Comparison of ENCODE assay signal across 8 cellular contexts in the genomic region with DNA sequence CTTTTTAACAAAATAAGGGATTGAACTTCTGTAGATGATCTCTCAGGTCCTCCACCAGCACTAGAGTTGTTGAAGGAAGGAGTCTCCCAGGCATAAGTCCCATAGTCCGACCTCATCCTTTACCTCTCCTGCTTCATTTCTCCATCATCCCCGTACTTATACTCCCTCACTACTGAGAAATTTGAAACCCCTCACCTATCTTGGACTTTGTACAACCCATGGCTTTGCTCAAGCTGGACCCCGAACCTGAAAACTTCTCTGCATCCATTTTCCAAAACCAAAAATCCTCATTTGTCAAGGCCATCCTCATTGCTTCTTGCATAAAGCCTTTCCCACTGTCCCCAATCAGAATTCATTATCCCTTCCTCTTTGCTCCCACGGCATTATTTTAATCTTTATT. TPM values are rescaled to one million over a fixed set of nuclear protein-coding genes. Genes with fewer than 3 reads are reported as not detected.
DNase-seq lines count a peak whose midpoint lies in the region; ATAC-seq and TF ChIP-seq lines count a peak whose summit lies in the region.

No MANE protein-coding gene starts in this region.

- H3K9ac ChIP-seq in SK-N-SH, result peak overlapping the region; percentile 81

- ATAC-seq in SK-N-SH treated with all-trans-retinoic acid at 6 μM for 48 hours (no peak), GM19328 (IDR thresholded peaks at IDR 0.05; ENCODE audit: unreplicated experiment) (no peak)

- no peaks in the 10 kb centered on the region for H3K9me3 Mint-ChIP-seq in activated naive CD8-positive, alpha-beta T cell (ENCODE audit: low read depth)
- H3K9me3 Mint-ChIP-seq in immature natural killer cell, result no peaks in the 10 kb centered on the region

- H3K4me1 Mint-ChIP-seq in activated naive CD8-positive, alpha-beta T cell (ENCODE audit: low read depth), result peaks cover 13% of the 10 kb centered on the region
- peaks cover 15 to 21% of the 10 kb centered on the region in 2 donors for H3K4me1 Mint-ChIP-seq in immature natural killer cell

- H3F3A ChIP-seq in SK-N-SH (replicated peaks; ENCODE audit: insufficient read depth), result peaks cover 12% of the 10 kb centered on the region

- peaks cover 8% of the 10 kb centered on the region for H3K36me3 Mint-ChIP-seq in activated naive CD8-positive, alpha-beta T cell
- peaks cover 8 to 17% (median 17%) of the 10 kb centered on the region in 3 donors for H3K36me3 Mint-ChIP-seq in immature natural killer cell

- H3K9me2 ChIP-seq in SK-N-SH, result no peaks in the 10 kb centered on the region

- POLR2A ChIA-PET in SK-N-SH (lab: Yijun Ruan, JAX), result no interaction called here

- TF ChIP-seq CTCF in SK-N-SH (IDR thresholded peaks at IDR 0.05), result no peak

- peaks cover 0 to 11% of the 10 kb centered on the region in 2 experiments; a peak in 1 of 4 replicates for H3K4me1 ChIP-seq in SK-N-SH (ENCODE audit: control insufficient read depth in 1 of 2, insufficient read depth in 2 of 2, low read depth in 1 of 2, low read length in 1 of 2)

- no peaks in the 10 kb centered on the region for H3K9me3 ChIP-seq in SK-N-SH

- H3K27me3 Mint-ChIP-seq in activated naive CD8-positive, alpha-beta T cell, result no peaks in the 10 kb centered on the region
- H3K27me3 Mint-ChIP-seq in immature natural killer cell (ENCODE audit: low read depth in 3 of 3), result peaks cover 6 to 7% (median 6%) of the 10 kb centered on the region in 3 donors

- TF ChIP-seq EP300 in SK-N-SH (IDR thresholded peaks at IDR 0.05; ENCODE audit: borderline replicate concordance in 1 of 2, low read depth in 1 of 2, low read length in 1 of 2), result no peak

- no peaks in the 10 kb centered on the region for H3K27me3 ChIP-seq in SK-N-SH (ENCODE audit: insufficient read depth)

- peaks cover 0 to 13% of the 10 kb centered on the region in 2 experiments for H3K36me3 ChIP-seq in SK-N-SH (replicated peaks in 1 of 2; ENCODE audit: control insufficient read depth in 1 of 2, insufficient read depth in 2 of 2, low read length in 1 of 2)

- peak overlapping the region; percentile 69 to 75 for H3K4me3 ChIP-seq in SK-N-SH (ENCODE audit: low read depth in 2 of 2, low read length in 1 of 2)

- H3K27ac Mint-ChIP-seq in activated naive CD8-positive, alpha-beta T cell, result peak overlapping the region; percentile 96
- peak overlapping the region; percentile 70 to 99 (median 96) for H3K27ac Mint-ChIP-seq in immature natural killer cell

- TF ChIP-seq RAD21 in SK-N-SH (IDR thresholded peaks at IDR 0.05; ENCODE audit: low read length), result no peak

- CTCF ChIA-PET in SK-N-SH (lab: Yijun Ruan, JAX), result interaction anchor here (5.8 to 14.9 kb wide), 3 partner anchors 13 to 104 kb away, joined by 35 to 205 read pairs (median 104); a partner anchor contains a TSS

- peak overlapping the region; percentile 91 for H3K4me3 Mint-ChIP-seq in activated naive CD8-positive, alpha-beta T cell
- H3K4me3 Mint-ChIP-seq in immature natural killer cell, result peak overlapping the region; percentile 93 to 98 (median 97)

- no peaks in the 10 kb centered on the region for H4K20me1 ChIP-seq in SK-N-SH (ENCODE audit: insufficient read depth)

- H2AFZ ChIP-seq in SK-N-SH (ENCODE audit: low read depth), result peak overlapping the region; percentile 78; the same call in 1 of the 2 replicates

- H3K27ac ChIP-seq in SK-N-SH (ENCODE audit: low read depth in 2 of 2, low read length in 1 of 2) (peak overlapping the region; percentile 90 to 99; a peak in 3 of 4 replicates), substantia nigra (ENCODE audit: low read depth, low read length, poor library complexity, severe bottlenecking) (peak overlapping the region; percentile 98)

- H3K4me2 ChIP-seq in SK-N-SH, result peak overlapping the region; percentile 97

- 71% methylated on average over 4 of the region's 4 CpGs for WGBS in SK-N-SH (ENCODE audit: low lambda C conversion rate)

- DNase-seq in SK-N-SH (no peak), immature natural killer cell (no peak), substantia nigra (lab: John Stamatoyannopoulos, UW) (no peak), SIG-M5 treated with dmso at 0.1 percent for 504 hours (lab: John Stamatoyannopoulos, UW; ENCODE audit: unreplicated experiment) (no peak)
- no peak for DNase-seq in effector CD8-positive, alpha-beta T cell (lab: John Stamatoyannopoulos, UW)

- H3K79me2 ChIP-seq in SK-N-SH (ENCODE audit: insufficient read depth), result peaks cover 2% of the 10 kb centered on the region; the same call in 1 of the 2 replicates

TF ChIP-seq in SK-N-SH, 30 proteins besides CTCF, POLR2A, EP300 and RAD21:
- no peak for TF ChIP-seq TEAD4 (IDR thresholded peaks at IDR 0.05; ENCODE audit: borderline replicate concordance, insufficient read depth)
- no peak for TF ChIP-seq SMC3 (IDR thresholded peaks at IDR 0.05; ENCODE audit: low read depth, low read length)
- no peak for TF ChIP-seq RXRA (IDR thresholded peaks at IDR 0.05; ENCODE audit: borderline replicate concordance, low read depth)
- no peak for TF ChIP-seq NRF1 (IDR thresholded peaks at IDR 0.05; ENCODE audit: low read depth, low read length)
- TF ChIP-seq GATA2 (CRISPR knock-in tag; IDR thresholded peaks at IDR 0.05), result no peak

TF ChIP-seq in SK-N-SH treated with all-trans-retinoic acid at 6 μM for 48 hours, 23 proteins besides CTCF, POLR2A, EP300 and RAD21:
- no peak for TF ChIP-seq CSDC2 (CRISPR knock-in tag; IDR thresholded peaks at IDR 0.05)

RNA-seq across cellular contexts. Expression of a gene that starts 0.5 kb away (rescaled TPM):
- polyA plus RNA-seq in SK-N-SH (2012; rRNA removed) (16.3 and 21.0 TPM in 2 replicates), immature natural killer cell (10 to 100 TPM; 19.2 to 33.3 (median 21.9) TPM)
- 14.2 and 16.0 TPM in 2 replicates for polyA plus RNA-seq in SK-N-SH (2012; cell fraction: cytosol; rRNA removed)
- polyA plus RNA-seq in SK-N-SH (2012; cell fraction: nucleus; rRNA removed), result 12.6 and 24.6 TPM in 2 replicates

RNA-seq across cellular contexts. Expression of a gene that starts 8.7 kb away (rescaled TPM):
- 2.1 and 3.5 TPM in 2 replicates for polyA plus RNA-seq in SK-N-SH (2012; rRNA removed)
- 0.20 and 0.21 TPM in 2 replicates for polyA plus RNA-seq in SK-N-SH (2012; cell fraction: cytosol; rRNA removed)
- polyA plus RNA-seq in SK-N-SH (2012; cell fraction: nucleus; rRNA removed), result 25.9 and 27.5 TPM in 2 replicates
- polyA plus RNA-seq in immature natural killer cell, result under 1 TPM in 1 of 3 donors, not detected in 2; 0.29 TPM

RNA-seq across cellular contexts. Expression of a gene that starts 15.6 kb away (rescaled TPM):
- polyA plus RNA-seq in SK-N-SH (2012; rRNA removed) (75.9 and 84.1 TPM in 2 replicates), immature natural killer cell (100 to 1,000 TPM in 1 of 3 donors, 10 to 100 TPM in 2; 68.2 to 135 (median 92.9) TPM)
- polyA plus RNA-seq in SK-N-SH (2012; cell fraction: cytosol; rRNA removed), result 45.1 and 54.5 TPM in 2 replicates
- 127 and 136 TPM in 2 replicates for polyA plus RNA-seq in SK-N-SH (2012; cell fraction: nucleus; rRNA removed)

RNA-seq across cellular contexts. Expression of a gene that starts 17.0 kb away (rescaled TPM):
- polyA plus RNA-seq in SK-N-SH (2012; rRNA removed), result 74.6 and 94.8 TPM in 2 replicates
- polyA plus RNA-seq in SK-N-SH (2012; cell fraction: cytosol; rRNA removed), result 54.7 and 75.7 TPM in 2 replicates
- polyA plus RNA-seq in SK-N-SH (2012; cell fraction: nucleus; rRNA removed), result 74.9 and 95.1 TPM in 2 replicates
- 10 to 100 TPM; 51.2 to 88.6 (median 58.6) TPM for polyA plus RNA-seq in immature natural killer cell

RNA-seq across cellular contexts. Expression of a gene that starts 45.5 kb away (rescaled TPM):
- 39.9 and 46.9 TPM in 2 replicates for polyA plus RNA-seq in SK-N-SH (2012; rRNA removed)
- 17.0 and 24.3 TPM in 2 replicates for polyA plus RNA-seq in SK-N-SH (2012; cell fraction: cytosol; rRNA removed)
- polyA plus RNA-seq in SK-N-SH (2012; cell fraction: nucleus; rRNA removed), result 144 TPM in 2 replicates
- 100 to 1,000 TPM in 2 of 3 donors, 10 to 100 TPM in 1; 95.4 to 128 (median 102) TPM for polyA plus RNA-seq in immature natural killer cell
